ENCODE assay signal across 16 cellular contexts in genomic region chr10:45075821-45076220, GRCh38.
DNase-seq lines count a peak whose midpoint lies in the region; ATAC-seq and TF ChIP-seq lines count a peak whose summit lies in the region.
"Had no signal": no experiment of that assay in that cellular context is flagged by ENCODE, and none has a peak within 500 bp of the region (broad histone marks: within the 10 kb centered on the region; RNA-seq: fewer than 3 reads in every experiment).

No MANE protein-coding gene starts in this region.

- H3K36me3 Mint-ChIP-seq in nephron progenitor cell (ENCODE audit: low read depth), result peaks cover 27% of the 10 kb centered on the region
- no peaks in the 10 kb centered on the region for H3K36me3 Mint-ChIP-seq in activated T-cell treated with anti-CD3 and anti-CD28 coated beads, Interleukin-2, amount 50 U/mL, for 4 hours (ENCODE audit: insufficient read depth)
- H3K36me3 Mint-ChIP-seq: CD4-positive, alpha-beta memory T cell had no signal

- H3K9ac ChIP-seq in iPS-20b (ENCODE audit: low read depth, low read length) (no peak overlapping the region), neuronal stem cell (ENCODE audit: low read depth, low read length, poor library complexity) (no peak overlapping the region)

- H3K27ac ChIP-seq in iPS-20b (ENCODE audit: low read length) (no peak overlapping the region), neuronal stem cell (replicated peaks; ENCODE audit: low read length) (no peak overlapping the region), gastroesophageal sphincter (no peak overlapping the region), prostate gland (no peak overlapping the region)
- H3K27ac ChIP-seq: C4-2B had no signal

- no peak overlapping the region for H3K4me3 ChIP-seq in HAP-1
- H3K4me3 ChIP-seq in iPS-20b (ENCODE audit: low read length), result 0 out of 2 replicates have a peak overlapping the region, but pooled peaks have one; percentile 34
- no peak overlapping the region for H3K4me3 ChIP-seq in neuronal stem cell (ENCODE audit: low read length in 2 of 2)
- no peak overlapping the region for H3K4me3 ChIP-seq in gastroesophageal sphincter
- no peak overlapping the region for H3K4me3 ChIP-seq in prostate gland
- H3K4me3 ChIP-seq: GM12878, GM23338 had no signal

- no peak overlapping the region for H3K14ac ChIP-seq in neuronal stem cell (ENCODE audit: low read length)

- ATAC-seq in gastroesophageal sphincter, result no peak
- no peak for ATAC-seq in activated T-cell treated with anti-CD3 and anti-CD28 coated beads, Interleukin-2, amount 50 U/mL, for 4 hours
- ATAC-seq: GM12878, GM23338, HepG2 had no signal

- WGBS in neuronal stem cell (ENCODE audit: extremely low coverage in 2 of 2, insufficient read length in 2 of 2, insufficient replicate concordance in 1 of 2), 2 donors, result no CpG with 5 or more reads among the region's 5 CpGs
- WGBS in gastroesophageal sphincter (ENCODE audit: low coverage in 1 of 2), 2 donors, result 27 to 53% methylated on average over 4 to 5 of the region's 5 CpGs
- 63% methylated on average over 5 of the region's 5 CpGs for WGBS in prostate gland

- H2BK12ac ChIP-seq in neuronal stem cell (ENCODE audit: low read length), result no peak overlapping the region

- H3K36me3 ChIP-seq in HAP-1 (replicated peaks) (no peaks in the 10 kb centered on the region), iPS-20b (ENCODE audit: insufficient read depth, low read depth, low read length) (no peaks in the 10 kb centered on the region), neuronal stem cell (replicated peaks in 1 of 2; ENCODE audit: control insufficient read depth in 2 of 2, insufficient read depth in 2 of 2, low read length in 2 of 2) (no peaks in the 10 kb centered on the region), gastroesophageal sphincter (no peaks in the 10 kb centered on the region), prostate gland (no peaks in the 10 kb centered on the region)
- H3K36me3 ChIP-seq: BE2C had no signal

- peak overlapping the region; percentile 71 for H3K27ac Mint-ChIP-seq in nephron progenitor cell
- H3K27ac Mint-ChIP-seq: CD4-positive, alpha-beta memory T cell; GM23338; HFFc6 had no signal

- no peak overlapping the region for H3K18ac ChIP-seq in neuronal stem cell (ENCODE audit: low read length)

- H4K8ac ChIP-seq in neuronal stem cell (ENCODE audit: low read depth, low read length), result no peak overlapping the region

- peak; percentile 61 to 71 for DNase-seq in HAP-1 (ENCODE audit: low spot score in 2 of 2)
- no peak for DNase-seq in nephron progenitor cell
- no peak for DNase-seq in neuronal stem cell (ENCODE audit: low spot score)
- DNase-seq in activated T-cell treated with anti-CD3 and anti-CD28 coated beads, Interleukin-2, amount 50 U/mL, for 4 hours, result no peak
- no peak for DNase-seq in prostate gland (ENCODE audit: low spot score)
- DNase-seq: BE2C; CD4-positive, alpha-beta memory T cell; DMS79; HCEC 1CT; HFFc6 had no signal

- TF ChIP-seq POLR2A in gastroesophageal sphincter (IDR thresholded peaks at IDR 0.05) (no peak), prostate gland (IDR thresholded peaks at IDR 0.05) (no peak)

- H3K4me1 Mint-ChIP-seq in nephron progenitor cell, result peaks cover 42% of the 10 kb centered on the region
- no peaks in the 10 kb centered on the region for H3K4me1 Mint-ChIP-seq in activated T-cell treated with anti-CD3 and anti-CD28 coated beads, Interleukin-2, amount 50 U/mL, for 4 hours (ENCODE audit: low read depth)
- H3K4me1 Mint-ChIP-seq: CD4-positive, alpha-beta memory T cell had no signal

- TF ChIP-seq CTCF in nephron progenitor cell (IDR thresholded peaks at IDR 0.05), result no peak
- TF ChIP-seq CTCF in gastroesophageal sphincter (IDR thresholded peaks at IDR 0.05), result no peak
- TF ChIP-seq CTCF in prostate gland (IDR thresholded peaks at IDR 0.05), result no peak

- TF ChIP-seq EP300 in gastroesophageal sphincter (IDR thresholded peaks at IDR 0.05), result no peak

- no peak overlapping the region for H2BK5ac ChIP-seq in neuronal stem cell (ENCODE audit: low read length)

- peak overlapping the region; percentile 41 for H3K4me3 Mint-ChIP-seq in nephron progenitor cell
- no peak overlapping the region for H3K4me3 Mint-ChIP-seq in activated T-cell treated with anti-CD3 and anti-CD28 coated beads, Interleukin-2, amount 50 U/mL, for 4 hours
- H3K4me3 Mint-ChIP-seq: CD4-positive, alpha-beta memory T cell; GM23338; HFFc6 had no signal

- H3K4me1 ChIP-seq in HAP-1 (peaks cover 15% of the 10 kb centered on the region), iPS-20b (ENCODE audit: insufficient read depth, low read length) (peaks cover 16% of the 10 kb centered on the region; the same call in 1 of the 2 replicates), neuronal stem cell (ENCODE audit: control insufficient read depth in 2 of 2, insufficient read depth in 1 of 2, low read depth in 1 of 2, low read length in 2 of 2) (peaks cover 2 to 12% of the 10 kb centered on the region in 2 donors), gastroesophageal sphincter (no peaks in the 10 kb centered on the region), prostate gland (replicated peaks) (no peaks in the 10 kb centered on the region)
- H3K4me1 ChIP-seq: BE2C had no signal

- H2BK15ac ChIP-seq in neuronal stem cell (ENCODE audit: low read length), result no peak overlapping the region

- H4K91ac ChIP-seq in neuronal stem cell (ENCODE audit: low read depth, low read length, poor library complexity), result no peak overlapping the region

- no peaks in the 10 kb centered on the region for H3K27me3 ChIP-seq in HAP-1 (ENCODE audit: low read depth)
- no peaks in the 10 kb centered on the region for H3K27me3 ChIP-seq in iPS-20b (ENCODE audit: insufficient read depth, low read length)
- no peaks in the 10 kb centered on the region for H3K27me3 ChIP-seq in neuronal stem cell (ENCODE audit: control insufficient read depth in 3 of 3, insufficient read depth in 3 of 3, low read depth in 1 of 3, low read length in 3 of 3)
- H3K27me3 ChIP-seq in gastroesophageal sphincter, result no peaks in the 10 kb centered on the region
- no peaks in the 10 kb centered on the region for H3K27me3 ChIP-seq in prostate gland (replicated peaks; ENCODE audit: insufficient read depth)
- H3K27me3 ChIP-seq: BE2C had no signal

- peaks cover 41% of the 10 kb centered on the region for H3K9me3 Mint-ChIP-seq in nephron progenitor cell
- peaks cover 7% of the 10 kb centered on the region for H3K9me3 Mint-ChIP-seq in activated T-cell treated with anti-CD3 and anti-CD28 coated beads, Interleukin-2, amount 50 U/mL, for 4 hours

- in situ Hi-C loops in HAP-1 (cut with MboI; ENCODE audit: low sequenced_read_pairs), result no loop called here

- H2BK120ac ChIP-seq in neuronal stem cell (ENCODE audit: low read depth, low read length), result no peak overlapping the region

- intact Hi-C loops in prostate gland (cut with DNase I), result no loop called here

- H3K79me1 ChIP-seq in neuronal stem cell (ENCODE audit: low read depth, low read length), result no peaks in the 10 kb centered on the region

- no peak overlapping the region for H2AK5ac ChIP-seq in neuronal stem cell (ENCODE audit: low read depth, low read length)

- no peaks in the 10 kb centered on the region for H3K9me3 ChIP-seq in HAP-1
- H3K9me3 ChIP-seq in iPS-20b (ENCODE audit: insufficient read depth, low read depth, low read length), result no peaks in the 10 kb centered on the region; the same call in 1 of the 2 replicates
- H3K9me3 ChIP-seq in neuronal stem cell (replicated peaks in 1 of 2; ENCODE audit: control insufficient read depth in 2 of 2, insufficient read depth in 1 of 2, low read depth in 1 of 2, low read length in 2 of 2), result peaks cover 0 to 5% of the 10 kb centered on the region in 2 donors
- H3K9me3 ChIP-seq in gastroesophageal sphincter, result no peaks in the 10 kb centered on the region
- H3K9me3 ChIP-seq in prostate gland, result no peaks in the 10 kb centered on the region
- H3K9me3 ChIP-seq: BE2C had no signal

- no peak overlapping the region for H3K4me2 ChIP-seq in neuronal stem cell (ENCODE audit: insufficient read depth, low read length, poor library complexity, severe bottlenecking)
- H3K4me2 ChIP-seq: GM23338 had no signal

- peaks cover 9% of the 10 kb centered on the region for H3K27me3 Mint-ChIP-seq in nephron progenitor cell (ENCODE audit: low read depth, poor library complexity)
- peaks cover 17% of the 10 kb centered on the region for H3K27me3 Mint-ChIP-seq in activated T-cell treated with anti-CD3 and anti-CD28 coated beads, Interleukin-2, amount 50 U/mL, for 4 hours (ENCODE audit: low read depth)

- no peak overlapping the region for H3K4ac ChIP-seq in neuronal stem cell (ENCODE audit: low read length)

- H3K23ac ChIP-seq in neuronal stem cell (ENCODE audit: low read depth, low read length, poor library complexity), result no peak overlapping the region

- H2AFZ ChIP-seq in neuronal stem cell (ENCODE audit: low read length), result peak overlapping the region; percentile 80
- H2AFZ ChIP-seq: GM23338 had no signal

Comparison
In these comparisons a context has a peak if more than half of its experiments do, and no peak if none do; other contexts are left out.
1. DNase-seq: peak in HAP-1 (2 of 2); none in nephron progenitor cell (single experiment), neuronal stem cell (single experiment), activated T-cell treated with anti-CD3 and anti-CD28 coated beads, Interleukin-2, amount 50 U/mL, for 4 hours (single experiment) and prostate gland (single experiment).